27 cellular contexts compared by ENCODE assay signal in genomic region chr1:64489707-64490106, GRCh38. TPM values are rescaled to one million over a fixed set of nuclear protein-coding genes. Genes with fewer than 3 reads are reported as not detected.
DNase-seq lines count a peak whose midpoint lies in the region; ATAC-seq and TF ChIP-seq lines count a peak whose summit lies in the region.
"Had no signal": no experiment of that assay in that cellular context is flagged by ENCODE, and none has a peak within 500 bp of the region (broad histone marks: within the 10 kb centered on the region; RNA-seq: fewer than 3 reads in every experiment).

No MANE protein-coding gene starts in this region.

- no peaks in the 10 kb centered on the region for H4K20me1 ChIP-seq in Karpas-422 (ENCODE audit: insufficient read depth, low read depth, low read length)

- no peaks in the 10 kb centered on the region for H3K36me3 Mint-ChIP-seq in activated CD8-positive, alpha-beta T cell treated with anti-CD3 and anti-CD28 coated beads for 36 hours (ENCODE audit: low read depth)
- no peaks in the 10 kb centered on the region for H3K36me3 Mint-ChIP-seq in activated CD8-positive, alpha-beta T cell treated with anti-CD3 and anti-CD28 coated beads, Interleukin-2, amount 10 ng/mL, durations not matched to agents 7 days and 5 days (ENCODE audit: low read depth)
- H3K36me3 Mint-ChIP-seq in brain, result peaks cover 4% of the 10 kb centered on the region
- no peaks in the 10 kb centered on the region for H3K36me3 Mint-ChIP-seq in activated CD4-positive, alpha-beta memory T cell treated with anti-CD3 and anti-CD28 coated beads for 36 hours
- no peaks in the 10 kb centered on the region for H3K36me3 Mint-ChIP-seq in immature natural killer cell
- H3K36me3 Mint-ChIP-seq: CD8-positive, alpha-beta T cell had no signal

- ATAC-seq in activated CD8-positive, alpha-beta T cell treated with anti-CD3 and anti-CD28 coated beads for 36 hours, result no peak
- no peak for ATAC-seq in activated CD8-positive, alpha-beta T cell treated with anti-CD3 and anti-CD28 coated beads, Interleukin-2, amount 10 ng/mL, durations not matched to agents 7 days and 5 days
- ATAC-seq in HG03432 (IDR thresholded peaks at IDR 0.05; ENCODE audit: unreplicated experiment), result no peak
- ATAC-seq: CD8-positive, alpha-beta T cell; HCT116; HepG2; K562; Panc1; SK-N-SH treated with all-trans-retinoic acid at 6 μM for 48 hours had no signal

- POLR2A ChIA-PET in activated CD8-positive, alpha-beta T cell treated with anti-CD3 and anti-CD28 coated beads for 36 hours (lab: Charles Lee), result no interaction called here
- POLR2A ChIA-PET in activated CD8-positive, alpha-beta T cell treated with anti-CD3 and anti-CD28 coated beads, Interleukin-2, amount 10 ng/mL, durations not matched to agents 7 days and 5 days (lab: Charles Lee), result no interaction called here
- POLR2A ChIA-PET in activated CD4-positive, alpha-beta memory T cell treated with anti-CD3 and anti-CD28 coated beads for 36 hours (lab: Charles Lee), result no interaction called here

- peak overlapping the region; percentile 60 for H3K27ac ChIP-seq in mesodermal cell (ENCODE audit: low read depth, low read length, severe bottlenecking)
- H3K27ac ChIP-seq in Karpas-422 (ENCODE audit: low read length), result no peak overlapping the region
- H3K27ac ChIP-seq: 22Rv1 had no signal

- H3K4me1 Mint-ChIP-seq in activated CD8-positive, alpha-beta T cell treated with anti-CD3 and anti-CD28 coated beads for 36 hours (ENCODE audit: low read depth), result peaks cover 13% of the 10 kb centered on the region
- H3K4me1 Mint-ChIP-seq in activated CD8-positive, alpha-beta T cell treated with anti-CD3 and anti-CD28 coated beads, Interleukin-2, amount 10 ng/mL, durations not matched to agents 7 days and 5 days (ENCODE audit: low read depth), result peaks cover 5% of the 10 kb centered on the region
- H3K4me1 Mint-ChIP-seq in brain (peaks cover 85% of the 10 kb centered on the region), immature natural killer cell (no peaks in the 10 kb centered on the region)
- no peaks in the 10 kb centered on the region for H3K4me1 Mint-ChIP-seq in activated CD4-positive, alpha-beta memory T cell treated with anti-CD3 and anti-CD28 coated beads for 36 hours (ENCODE audit: low read depth)

- no peak overlapping the region for H2AFZ ChIP-seq in Karpas-422 (ENCODE audit: low read length)

- intact Hi-C loops in activated CD8-positive, alpha-beta T cell treated with anti-CD3 and anti-CD28 coated beads for 36 hours (cut with micrococcal nuclease), result no loop called here
- intact Hi-C loops in activated CD4-positive, alpha-beta memory T cell treated with anti-CD3 and anti-CD28 coated beads for 36 hours (cut with micrococcal nuclease), result no loop called here

- no peaks in the 10 kb centered on the region for H3K27me3 ChIP-seq in Karpas-422 (ENCODE audit: low read length)

- no peaks in the 10 kb centered on the region for H3K36me3 ChIP-seq in mesodermal cell (ENCODE audit: control insufficient read depth, insufficient read depth, low read length)
- H3K36me3 ChIP-seq in Karpas-422 (ENCODE audit: insufficient read depth, low read length), result no peaks in the 10 kb centered on the region

- no peak overlapping the region for H3K4me3 Mint-ChIP-seq in activated CD8-positive, alpha-beta T cell treated with anti-CD3 and anti-CD28 coated beads for 36 hours
- no peak overlapping the region for H3K4me3 Mint-ChIP-seq in activated CD8-positive, alpha-beta T cell treated with anti-CD3 and anti-CD28 coated beads, Interleukin-2, amount 10 ng/mL, durations not matched to agents 7 days and 5 days
- no peak overlapping the region for H3K4me3 Mint-ChIP-seq in brain
- H3K4me3 Mint-ChIP-seq in activated CD4-positive, alpha-beta memory T cell treated with anti-CD3 and anti-CD28 coated beads for 36 hours, result no peak overlapping the region
- no peak overlapping the region for H3K4me3 Mint-ChIP-seq in immature natural killer cell
- H3K4me3 Mint-ChIP-seq: CD8-positive, alpha-beta T cell had no signal

- H3K4me3 ChIP-seq in mesodermal cell (ENCODE audit: extremely low read depth, insufficient read depth, low read length, poor library complexity, severe bottlenecking), result no peak overlapping the region
- H3K4me3 ChIP-seq in Karpas-422 (ENCODE audit: low read length), result no peak overlapping the region
- H3K4me3 ChIP-seq: K562 had no signal

- TF ChIP-seq CTCF in activated CD8-positive, alpha-beta T cell treated with anti-CD3 and anti-CD28 coated beads for 36 hours (IDR thresholded peaks at IDR 0.05), result no peak
- no peak for TF ChIP-seq CTCF in brain (conservative IDR thresholded peaks at IDR 0.05)

- H3K9me3 ChIP-seq in mesodermal cell (ENCODE audit: control insufficient read depth, low read length) (no peaks in the 10 kb centered on the region), Karpas-422 (ENCODE audit: low read length) (no peaks in the 10 kb centered on the region)

- H3K9me3 Mint-ChIP-seq in activated CD8-positive, alpha-beta T cell treated with anti-CD3 and anti-CD28 coated beads for 36 hours, result no peaks in the 10 kb centered on the region
- no peaks in the 10 kb centered on the region for H3K9me3 Mint-ChIP-seq in activated CD8-positive, alpha-beta T cell treated with anti-CD3 and anti-CD28 coated beads, Interleukin-2, amount 10 ng/mL, durations not matched to agents 7 days and 5 days (ENCODE audit: insufficient read depth)
- peaks cover 0 to 3% (median 0%) of the 10 kb centered on the region in 5 experiments for H3K9me3 Mint-ChIP-seq in brain
- no peaks in the 10 kb centered on the region for H3K9me3 Mint-ChIP-seq in activated CD4-positive, alpha-beta memory T cell treated with anti-CD3 and anti-CD28 coated beads for 36 hours
- no peaks in the 10 kb centered on the region for H3K9me3 Mint-ChIP-seq in immature natural killer cell
- H3K9me3 Mint-ChIP-seq: CD8-positive, alpha-beta T cell had no signal

- peaks cover 24% of the 10 kb centered on the region for H3K4me1 ChIP-seq in mesodermal cell (ENCODE audit: control insufficient read depth, insufficient read depth, low read length, poor library complexity, severe bottlenecking)
- H3K4me1 ChIP-seq in Karpas-422 (ENCODE audit: low read length), result no peaks in the 10 kb centered on the region

- no peaks in the 10 kb centered on the region for H3K9me2 ChIP-seq in Karpas-422 (replicated peaks; ENCODE audit: insufficient read depth, low read length)

- no peak overlapping the region for H3K4me2 ChIP-seq in Karpas-422 (ENCODE audit: low read depth, low read length, poor library complexity, severe bottlenecking)

- H3K79me2 ChIP-seq in Karpas-422 (ENCODE audit: low read length), result no peaks in the 10 kb centered on the region

- peaks cover 2% of the 10 kb centered on the region for H3K27me3 Mint-ChIP-seq in activated CD8-positive, alpha-beta T cell treated with anti-CD3 and anti-CD28 coated beads for 36 hours
- peaks cover 3% of the 10 kb centered on the region for H3K27me3 Mint-ChIP-seq in activated CD8-positive, alpha-beta T cell treated with anti-CD3 and anti-CD28 coated beads, Interleukin-2, amount 10 ng/mL, durations not matched to agents 7 days and 5 days (ENCODE audit: low read depth)
- peaks cover under 1% of the 10 kb centered on the region for H3K27me3 Mint-ChIP-seq in brain
- H3K27me3 Mint-ChIP-seq in activated CD4-positive, alpha-beta memory T cell treated with anti-CD3 and anti-CD28 coated beads for 36 hours, result peaks cover 18% of the 10 kb centered on the region
- H3K27me3 Mint-ChIP-seq in immature natural killer cell (ENCODE audit: low read depth in 3 of 3), result peaks cover 0 to 19% (median 2%) of the 10 kb centered on the region in 3 donors

- DNase-seq in activated CD8-positive, alpha-beta T cell treated with anti-CD3 and anti-CD28 coated beads for 36 hours, result no peak
- no peak for DNase-seq in activated CD8-positive, alpha-beta T cell treated with anti-CD3 and anti-CD28 coated beads, Interleukin-2, amount 10 ng/mL, durations not matched to agents 7 days and 5 days
- DNase-seq in activated CD4-positive, alpha-beta memory T cell treated with anti-CD3 and anti-CD28 coated beads for 36 hours, result no peak
- DNase-seq in immature natural killer cell (no peak), Karpas-422 (no peak)
- DNase-seq: C1 segment of cervical spinal cord; CD8-positive, alpha-beta T cell; DND-41; MM.1S; NCI-H1092; NCI-H146; NCI-H2081; NCI-H2171; NCI-H345; NCI-H524; NCI-H774; NK-92 treated with Interleukin-12 subunit alpha and Interleukin-12 subunit beta, amount 100 ng/mL, for 24 hours; SIG-M5 had no signal

- H3K27ac Mint-ChIP-seq in activated CD8-positive, alpha-beta T cell treated with anti-CD3 and anti-CD28 coated beads for 36 hours, result peak overlapping the region; percentile 80
- no peak overlapping the region for H3K27ac Mint-ChIP-seq in activated CD8-positive, alpha-beta T cell treated with anti-CD3 and anti-CD28 coated beads, Interleukin-2, amount 10 ng/mL, durations not matched to agents 7 days and 5 days
- H3K27ac Mint-ChIP-seq in brain, result peak overlapping the region in 3 of 5 experiments; percentile 75 to 90 (median 84)
- H3K27ac Mint-ChIP-seq in activated CD4-positive, alpha-beta memory T cell treated with anti-CD3 and anti-CD28 coated beads for 36 hours, result no peak overlapping the region
- H3K27ac Mint-ChIP-seq in immature natural killer cell, result no peak overlapping the region

- CTCF ChIA-PET in activated CD8-positive, alpha-beta T cell treated with anti-CD3 and anti-CD28 coated beads for 36 hours (lab: Charles Lee), result interaction anchor here (0.8 to 1.0 kb wide), 4 partner anchors 9 to 221 kb away, joined by 3 to 4 read pairs (median 3); no protein-coding TSS in a partner anchor
- CTCF ChIA-PET in activated CD8-positive, alpha-beta T cell treated with anti-CD3 and anti-CD28 coated beads, Interleukin-2, amount 10 ng/mL, durations not matched to agents 7 days and 5 days (lab: Charles Lee), result interaction anchor here (0.8 to 1.9 kb wide), 4 partner anchors 9 to 48 kb away, joined by 3 to 5 read pairs (median 3); no protein-coding TSS in a partner anchor
- CTCF ChIA-PET in activated CD4-positive, alpha-beta memory T cell treated with anti-CD3 and anti-CD28 coated beads for 36 hours (lab: Charles Lee), result no interaction called here

- H3K9ac ChIP-seq in Karpas-422 (ENCODE audit: low read length), result no peak overlapping the region

RNA-seq across cellular contexts. Expression of gene CACHD1, which starts 19.8 kb away (rescaled TPM):
- 1 to 10 TPM; 2.2 to 2.5 TPM for total RNA-seq in activated CD8-positive, alpha-beta T cell treated with anti-CD3 and anti-CD28 coated beads for 36 hours
- total RNA-seq in activated CD8-positive, alpha-beta T cell treated with anti-CD3 and anti-CD28 coated beads, Interleukin-2, amount 10 ng/mL, durations not matched to agents 7 days and 5 days, result under 1 TPM; 0.55 to 0.68 TPM
- polyA plus RNA-seq in brain (ENCODE audit: insufficient read depth, low read depth, low replicate concordance), result 6.4 TPM
- polyA plus RNA-seq in mesodermal cell (2013, experiment 1 of 2), result 32.7 TPM
- polyA plus RNA-seq in mesodermal cell (2013, experiment 2 of 2), result 28.1 TPM
- under 1 TPM; 0.27 to 0.33 TPM for total RNA-seq in activated CD4-positive, alpha-beta memory T cell treated with anti-CD3 and anti-CD28 coated beads for 36 hours
- polyA plus RNA-seq in immature natural killer cell, result not detected
- total RNA-seq in Karpas-422 (2014; rRNA removed; shearing (Covaris generic); ENCODE audit: low replicate concordance), result not detected in 2 replicates
- polyA plus RNA-seq: HepG2, K562 had no signal

Comparison
In these comparisons a context has a peak if more than half of its experiments do, and no peak if none do; other contexts are left out.
1. H3K27ac Mint-ChIP-seq: peak in activated CD8-positive, alpha-beta T cell treated with anti-CD3 and anti-CD28 coated beads for 36 hours (single experiment) and brain (3 of 5); none in activated CD8-positive, alpha-beta T cell treated with anti-CD3 and anti-CD28 coated beads, Interleukin-2, amount 10 ng/mL, durations not matched to agents 7 days and 5 days (single experiment), activated CD4-positive, alpha-beta memory T cell treated with anti-CD3 and anti-CD28 coated beads for 36 hours (single experiment) and immature natural killer cell (0 of 6).